In genomic region chr13:23828866-23829265, GRCh38 we compare ENCODE assay signal across 21 cellular contexts.
DNase-seq lines count a peak whose midpoint lies in the region; ATAC-seq and TF ChIP-seq lines count a peak whose summit lies in the region.
"Had no signal": no experiment of that assay in that cellular context is flagged by ENCODE, and none has a peak within 500 bp of the region (broad histone marks: within the 10 kb centered on the region; RNA-seq: fewer than 3 reads in every experiment).

No MANE protein-coding gene starts in this region.

- no peaks in the 10 kb centered on the region for H3K4me1 ChIP-seq in right lobe of liver
- H3K4me1 ChIP-seq: left lung had no signal

- 68% methylated on average over 4 of the region's 4 CpGs for WGBS in right lobe of liver (ENCODE audit: insufficient coverage, low coverage, low lambda C conversion rate, missing lambda C conversion rate)

- intact Hi-C loops in right lobe of liver (cut with DNase I): no loop called here

- peaks cover 0 to 3% (median 0%) of the 10 kb centered on the region in 4 donors for H3K9me3 ChIP-seq in right lobe of liver
- H3K9me3 ChIP-seq: left lung, neutrophil, tibial nerve had no signal

- H3K4me3 ChIP-seq in AG10803 (ENCODE audit: low read length) (no peak overlapping the region), right lobe of liver (no peak overlapping the region)
- H3K4me3 ChIP-seq: left lung, tibial nerve had no signal

- no peak for TF ChIP-seq POLR2A in right lobe of liver (IDR thresholded peaks at IDR 0.05)

- H3K36me3 ChIP-seq in right lobe of liver: no peaks in the 10 kb centered on the region
- H3K36me3 ChIP-seq: left lung, neutrophil had no signal

- ATAC-seq in right lobe of liver: no peak
- ATAC-seq: CD8-positive, alpha-beta T cell; HCT116 had no signal

- H3K27me3 ChIP-seq in right lobe of liver: no peaks in the 10 kb centered on the region
- H3K27me3 ChIP-seq: left lung, neutrophil, tibial nerve had no signal

- TF ChIP-seq CTCF in AG10803 (conservative IDR thresholded peaks at IDR 0.05; ENCODE audit: low read length) (no peak), right lobe of liver (IDR thresholded peaks at IDR 0.05) (no peak)

- DNase-seq in AG10803 (ENCODE audit: low read depth): peak; percentile 71
- DNase-seq in HT1080 (ENCODE audit: low read depth): peak; percentile 11
- peak; percentile 9 for DNase-seq in dermis blood vessel endothelial cell
- DNase-seq in kidney tubule cell (ENCODE audit: low spot score): peak; percentile 33
- no peak for DNase-seq in right lobe of liver
- no peak for DNase-seq in NCI-H774 (lab: John Stamatoyannopoulos, UW)
- no peak for DNase-seq in DMS153 treated with DMSO at 0.1 percent for 48 hours (lab: John Stamatoyannopoulos, UW; ENCODE audit: unreplicated experiment)
- DNase-seq in activated T-cell treated with anti-CD3 and anti-CD28 coated beads, Interleukin-2, amount 50 U/mL, for 1 hour: no peak
- DNase-seq: ACHN; activated B cell treated with CpG ODN at 0.5 μM for 24 hours; CD8-positive, alpha-beta T cell; left lung; NCI-H1092; NCI-H526; retina; SHP77 treated with DMSO at 0.1 percent for 48 hours; stimulated activated naive CD4-positive, alpha-beta T cell had no signal

- H3K27ac ChIP-seq in right lobe of liver: no peak overlapping the region
- H3K27ac ChIP-seq: KMS-11, left lung, neutrophil, tibial nerve had no signal

Comparison
In these comparisons a context has a peak if more than half of its experiments do, and no peak if none do; other contexts are left out.
1. DNase-seq: peak in AG10803 (single experiment), HT1080 (single experiment), dermis blood vessel endothelial cell (single experiment) and kidney tubule cell (single experiment); none in right lobe of liver (0 of 3), NCI-H774 (single experiment), DMS153 treated with DMSO at 0.1 percent for 48 hours (single experiment) and activated T-cell treated with anti-CD3 and anti-CD28 coated beads, Interleukin-2, amount 50 U/mL, for 1 hour (single experiment).